Comparison of ENCODE assay signal across 8 cellular contexts in the genomic region with DNA sequence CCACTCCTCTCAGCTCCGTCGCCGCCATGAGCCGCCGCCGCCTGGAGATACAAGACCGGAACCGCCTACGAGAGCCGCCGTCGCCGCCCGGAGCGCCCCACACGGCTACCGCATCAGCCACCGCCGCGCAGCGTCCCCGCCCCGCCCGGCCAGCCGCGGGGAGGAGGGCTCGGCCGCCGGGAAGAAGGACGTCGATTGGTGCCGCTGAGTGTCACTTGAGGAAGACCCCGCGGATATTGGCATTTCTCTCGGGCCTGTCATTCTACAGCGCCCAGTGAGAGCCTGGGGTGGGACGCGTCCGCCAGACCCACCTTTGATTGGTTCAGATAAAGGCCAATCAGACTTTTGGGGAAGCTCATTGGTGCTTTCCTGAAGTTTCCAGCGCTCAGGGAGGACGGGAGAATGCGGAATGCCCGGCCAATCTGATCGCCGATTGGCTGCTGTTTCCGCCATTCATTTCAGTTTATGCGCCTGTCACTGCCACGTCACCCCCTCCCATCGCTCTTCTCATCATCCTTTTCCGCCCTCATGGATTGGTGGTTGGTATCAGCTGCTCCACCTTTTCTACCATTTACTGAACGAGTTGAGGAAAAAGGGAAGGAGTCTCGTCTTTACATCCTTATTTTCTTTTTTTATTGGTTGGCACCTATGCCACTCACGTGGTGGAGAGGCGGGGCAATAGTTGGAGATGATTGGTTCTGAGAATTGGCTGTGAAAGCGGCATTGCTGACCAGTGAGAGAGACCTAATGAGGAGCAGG. TPM values are rescaled to one million over a fixed set of nuclear protein-coding genes. Genes with fewer than 3 reads are reported as not detected.
A peak's percentile ranks its signal among the peaks of the same experiment; 100 is the strongest.
DNase-seq lines count a peak whose midpoint lies in the region; ATAC-seq and TF ChIP-seq lines count a peak whose summit lies in the region.

A gene with protein sequence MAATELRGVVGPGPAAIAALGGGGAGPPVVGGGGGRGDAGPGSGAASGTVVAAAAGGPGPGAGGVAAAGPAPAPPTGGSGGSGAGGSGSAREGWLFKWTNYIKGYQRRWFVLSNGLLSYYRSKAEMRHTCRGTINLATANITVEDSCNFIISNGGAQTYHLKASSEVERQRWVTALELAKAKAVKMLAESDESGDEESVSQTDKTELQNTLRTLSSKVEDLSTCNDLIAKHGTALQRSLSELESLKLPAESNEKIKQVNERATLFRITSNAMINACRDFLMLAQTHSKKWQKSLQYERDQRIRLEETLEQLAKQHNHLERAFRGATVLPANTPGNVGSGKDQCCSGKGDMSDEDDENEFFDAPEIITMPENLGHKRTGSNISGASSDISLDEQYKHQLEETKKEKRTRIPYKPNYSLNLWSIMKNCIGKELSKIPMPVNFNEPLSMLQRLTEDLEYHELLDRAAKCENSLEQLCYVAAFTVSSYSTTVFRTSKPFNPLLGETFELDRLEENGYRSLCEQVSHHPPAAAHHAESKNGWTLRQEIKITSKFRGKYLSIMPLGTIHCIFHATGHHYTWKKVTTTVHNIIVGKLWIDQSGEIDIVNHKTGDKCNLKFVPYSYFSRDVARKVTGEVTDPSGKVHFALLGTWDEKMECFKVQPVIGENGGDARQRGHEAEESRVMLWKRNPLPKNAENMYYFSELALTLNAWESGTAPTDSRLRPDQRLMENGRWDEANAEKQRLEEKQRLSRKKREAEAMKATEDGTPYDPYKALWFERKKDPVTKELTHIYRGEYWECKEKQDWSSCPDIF (minus strand): TSS at position 138 of the 759 bp plus-strand sequence. CDS start 110 bp downstream, at position 28.

- no peaks in the 10 kb centered on the region for H3K9me3 Mint-ChIP-seq in progenitor cell of endocrine pancreas (ENCODE audit: low read depth)

- no peaks in the 10 kb centered on the region for H3K27me3 Mint-ChIP-seq in progenitor cell of endocrine pancreas

- H3K9me3 ChIP-seq in left ventricle myocardium inferior (replicated peaks), result no peaks in the 10 kb centered on the region

- DNase-seq in NCI-H187 (lab: John Stamatoyannopoulos, UW) (peak; percentile 99), T-helper 2 cell (peak; percentile 85 to 100 (median 96)), left ventricle myocardium inferior (peak; percentile 99), progenitor cell of endocrine pancreas (ENCODE audit: low spot score, unreplicated experiment) (peak; percentile 95), ureter (ENCODE audit: low spot score) (peak; percentile 100)

- no peaks in the 10 kb centered on the region for H3K36me3 ChIP-seq in left ventricle myocardium inferior

- peak within 1 kb of the TSS; percentile 96 for H3K4me3 Mint-ChIP-seq in progenitor cell of endocrine pancreas (ENCODE audit: low read depth)

- no peaks in the 10 kb centered on the region for H3K27me3 ChIP-seq in left ventricle myocardium inferior (ENCODE audit: low read depth)

- H3K4me1 ChIP-seq in left ventricle myocardium inferior, result peaks cover 53% of the 10 kb centered on the region

- peak within 1 kb of the TSS; percentile 75 for H3K27ac ChIP-seq in angular gyrus (ENCODE audit: low read depth, low read length)
- peak within 1 kb of the TSS; percentile 96 for H3K27ac ChIP-seq in left ventricle myocardium inferior (replicated peaks)

- ATAC-seq in GM18498 (IDR thresholded peaks at IDR 0.05; ENCODE audit: unreplicated experiment) (peak; percentile 90), HG02938 (IDR thresholded peaks at IDR 0.05; ENCODE audit: unreplicated experiment) (peak; percentile 86)

- peaks cover 32% of the 10 kb centered on the region for H3K4me1 Mint-ChIP-seq in progenitor cell of endocrine pancreas (ENCODE audit: low read depth)

- peak within 1 kb of the TSS; percentile 99 for H3K27ac Mint-ChIP-seq in progenitor cell of endocrine pancreas

- TF ChIP-seq CTCF in left ventricle myocardium inferior (IDR thresholded peaks at IDR 0.05; ENCODE audit: borderline replicate concordance) (peak; percentile 32), progenitor cell of endocrine pancreas (IDR thresholded peaks at IDR 0.05; ENCODE audit: unreplicated experiment) (no peak)

- intact Hi-C loops in left ventricle myocardium inferior (cut with micrococcal nuclease), result no loop called here

- H3K4me3 ChIP-seq in left ventricle myocardium inferior, result peak within 1 kb of the TSS; percentile 87

- peaks cover 2% of the 10 kb centered on the region for H3K36me3 Mint-ChIP-seq in progenitor cell of endocrine pancreas (ENCODE audit: insufficient read depth)

RNA-seq across cellular contexts. Expression of the gene that starts here (rescaled TPM):
- total RNA-seq in left ventricle myocardium inferior (30.0 TPM), progenitor cell of endocrine pancreas (42.7 and 46.1 TPM in 2 replicates), ureter (73.1 TPM)

Comparison
In these comparisons a context has a peak if more than half of its experiments do, and no peak if none do; other contexts are left out.
1. Peak in every context shown above with its lines: DNase-seq, ATAC-seq, H3K4me3 ChIP-seq and H3K27ac ChIP-seq.